In genomic region chr10:46539596-46540411, GRCh38 we compare ENCODE assay signal across 13 cellular contexts. TPM values are rescaled to one million over a fixed set of nuclear protein-coding genes. Genes with fewer than 3 reads are reported as not detected.
A peak's percentile ranks its signal among the peaks of the same experiment; 100 is the strongest.
DNase-seq lines count a peak whose midpoint lies in the region; ATAC-seq, FAIRE-seq and TF ChIP-seq lines count a peak whose summit lies in the region.
"Had no signal": no experiment of that assay in that cellular context is flagged by ENCODE, and none has a peak within 500 bp of the region (broad histone marks: within the 10 kb centered on the region; RNA-seq: fewer than 3 reads in every experiment).

No MANE protein-coding gene starts in this region.

- CTCF ChIA-PET in HepG2 (lab: Yijun Ruan, JAX; ENCODE audit: low intra/inter-chr PET ratio, low total read pairs), result no interaction called here

- TF ChIP-seq RAD21 in HepG2 (CRISPR knock-in tag; IDR thresholded peaks at IDR 0.05), result no peak

- H3K27ac ChIP-seq in HepG2 (ENCODE audit: extremely low read length, insufficient read depth, low read length) (no peak overlapping the region), stomach (peak overlapping the region; percentile 47 to 88 (median 73))
- H3K27ac ChIP-seq: 22Rv1, thyroid gland had no signal

- no TSS peak for BruUV-seq in HepG2 (replicated peaks; lab: Mats Ljungman, UMichigan)

- peak overlapping the region; percentile 4; the same call in 1 of the 2 replicates for H3K9ac ChIP-seq in HepG2 (ENCODE audit: insufficient read depth, low read depth, low read length)

- H3K36me3 ChIP-seq in HepG2 (replicated peaks in 1 of 2; ENCODE audit: control insufficient read depth in 1 of 2, insufficient read depth in 2 of 2, low read length in 2 of 2) (no peaks in the 10 kb centered on the region), stomach (no peaks in the 10 kb centered on the region)
- H3K36me3 ChIP-seq: thyroid gland had no signal

- TF ChIP-seq CTCF in HepG2 (CRISPR knock-in tag; IDR thresholded peaks at IDR 0.05) (no peak), stomach (IDR thresholded peaks at IDR 0.05) (no peak)

- TF ChIP-seq EP300 in HepG2 (IDR thresholded peaks at IDR 0.05; ENCODE audit: low read depth in 2 of 2, low read length in 2 of 2) (no peak), HepG2 (CRISPR knock-in tag; IDR thresholded peaks at IDR 0.05; ENCODE audit: borderline replicate concordance) (no peak), stomach (IDR thresholded peaks at IDR 0.05) (no peak)

- 24% methylated on average over 14 of the region's 14 CpGs for WGBS in HepG2 (ENCODE audit: low lambda C conversion rate)
- WGBS in stomach, 5 donors, result 37 to 53% (median 40%) methylated on average over 14 of the region's 14 CpGs

- in situ Hi-C loops in HepG2 (cut with HindIII; ENCODE audit: extremely low pct_ligation_motif_present, low pct_unique_long_range_greater_than_20kb), result no loop called here

- peaks cover 0 to 9% of the 10 kb centered on the region in 2 experiments; a peak in 2 of 5 replicates for H3K27me3 ChIP-seq in HepG2 (ENCODE audit: control insufficient read depth in 1 of 2, insufficient read depth in 2 of 2, low read length in 2 of 2)
- peaks cover 0 to 34% (median 12%) of the 10 kb centered on the region in 3 donors for H3K27me3 ChIP-seq in stomach
- H3K27me3 ChIP-seq: thyroid gland had no signal

- no peaks in the 10 kb centered on the region for H3K79me2 ChIP-seq in HepG2 (ENCODE audit: insufficient read depth, low read length)

- no peaks in the 10 kb centered on the region for H3K9me3 ChIP-seq in HepG2 (ENCODE audit: low read length)
- H3K9me3 ChIP-seq in stomach, result no peaks in the 10 kb centered on the region
- H3K9me3 ChIP-seq: thyroid gland had no signal

- no peak overlapping the region for H2AFZ ChIP-seq in HepG2 (ENCODE audit: low read length)

- ATAC-seq in activated CD4-positive, CD25-positive, alpha-beta regulatory T cell treated with anti-CD3 and anti-CD28 coated beads, Interleukin-2, amount 50 U/mL, for 24 hours, result no peak
- ATAC-seq in HepG2, result peak; percentile 84
- no peak for ATAC-seq in GM18520 (IDR thresholded peaks at IDR 0.05; ENCODE audit: unreplicated experiment)
- ATAC-seq in GM18873 (IDR thresholded peaks at IDR 0.05; ENCODE audit: low FRiP score, unreplicated experiment), result no peak
- no peak for ATAC-seq in GM18505 (IDR thresholded peaks at IDR 0.05; ENCODE audit: unreplicated experiment)

- H3K4me3 ChIP-seq in HepG2 (replicated peaks in 1 of 3; ENCODE audit: insufficient read depth in 1 of 3, low read depth in 2 of 3, low read length in 3 of 3) (peak overlapping the region in 2 of 3 experiments; percentile 2 to 6; a peak in 2 of 6 replicates), stomach (no peak overlapping the region)
- H3K4me3 ChIP-seq: thyroid gland had no signal

- peak overlapping the region; percentile 56 for H3K4me2 ChIP-seq in HepG2 (ENCODE audit: low read depth, low read length)

- H3K4me1 ChIP-seq in HepG2 (ENCODE audit: insufficient read depth, low read length), result peaks cover 15% of the 10 kb centered on the region
- H3K4me1 ChIP-seq in stomach, result peaks cover 24 to 49% (median 39%) of the 10 kb centered on the region in 4 donors

- H4K20me1 ChIP-seq in HepG2 (ENCODE audit: insufficient read depth, low read length), result no peaks in the 10 kb centered on the region

- FAIRE-seq in HepG2 (lab: Jason Lieb, UNC), result peak; percentile 54

- DNase-seq in activated CD4-positive, CD25-positive, alpha-beta regulatory T cell treated with anti-CD3 and anti-CD28 coated beads, Interleukin-2, amount 50 U/mL, for 72 hours, result peak; percentile 12
- DNase-seq in astrocyte of the hippocampus (ENCODE audit: low read depth, low spot score), result peak; percentile 79
- DNase-seq in HepG2 (ENCODE audit: low spot score), result peak; percentile 86
- DNase-seq in stomach, result peak; percentile 48
- DNase-seq: immature natural killer cell, NCI-H446 had no signal

- POLR2A ChIA-PET in HepG2 (lab: Yijun Ruan, JAX), result no interaction called here

- TF ChIP-seq POLR2A in HepG2 (IDR thresholded peaks at IDR 0.05; ENCODE audit: insufficient read depth in 1 of 2, low read depth in 2 of 2, low read length in 2 of 2), result no peak
- TF ChIP-seq POLR2A in stomach (IDR thresholded peaks at IDR 0.05), result no peak
- TF ChIP-seq POLR2A in GM18505 (IDR thresholded peaks at IDR 0.05; ENCODE audit: borderline replicate concordance, extremely low read depth, insufficient read depth, insufficient read length), result no peak

- intact Hi-C loops in HepG2 (cut with micrococcal nuclease; ENCODE audit: unreplicated experiment) (no loop called here), stomach (cut with DNase I; ENCODE audit: low total_unique reads) (no loop called here)

TF ChIP-seq in HepG2, 621 proteins besides CTCF, POLR2A, EP300 and RAD21 (continues in another document):
- TF ChIP-seq GFI1 (CRISPR knock-in tag; IDR thresholded peaks at IDR 0.05; ENCODE audit: borderline replicate concordance), result 0 out of 2 replicates have a peak, but pooled peaks have one; percentile 27
- peak; percentile 79 for TF ChIP-seq ZNF770 (CRISPR knock-in tag; IDR thresholded peaks at IDR 0.05)
- TF ChIP-seq TEAD3 (CRISPR knock-in tag; optimal IDR thresholded peaks at IDR 0.05; ENCODE audit: borderline replicate concordance), result peak; percentile 56

RNA-seq across cellular contexts. Expression of gene GPRIN2, which starts 16.7 kb away (rescaled TPM):
- total RNA-seq in HepG2 (2016; rRNA removed; fragmentation: Illumina TruSeq; extraction: Trizol), result not detected in 2 replicates
- total RNA-seq in HepG2 (2016; cell fraction: cytosol; rRNA removed; fragmentation: Illumina TruSeq; extraction: Trizol; ENCODE audit: low read depth), result not detected in 2 replicates
- total RNA-seq in HepG2 (2016; cell fraction: insoluble cytoplasmic fraction; rRNA removed; fragmentation: Illumina TruSeq; extraction: Trizol), result not detected in 2 replicates
- total RNA-seq in HepG2 (2016; cell fraction: membrane; rRNA removed; fragmentation: Illumina TruSeq; extraction: Trizol), result not detected in 2 replicates
- not detected in 2 replicates for total RNA-seq in HepG2 (2016; cell fraction: nucleus; rRNA removed; fragmentation: Illumina TruSeq; extraction: Trizol)
- polyA plus RNA-seq in HepG2 (2011; rRNA removed), result not detected in 2 replicates
- not detected in 2 replicates for polyA plus RNA-seq in HepG2 (2011; cell fraction: cytosol; rRNA removed)
- polyA plus RNA-seq in HepG2 (2011; cell fraction: nucleus; rRNA removed), result not detected in 2 replicates
- not detected in 2 replicates for polyA plus RNA-seq in HepG2 (2012)
- not detected in 2 replicates for polyA plus RNA-seq in HepG2 (2016; cell fraction: cytosol; fragmentation: Illumina TruSeq; extraction: Trizol; ENCODE audit: low read depth)
- not detected in 2 replicates for polyA plus RNA-seq in HepG2 (2016; cell fraction: insoluble cytoplasmic fraction; fragmentation: Illumina TruSeq; extraction: Trizol; ENCODE audit: low read depth)
- polyA plus RNA-seq in HepG2 (2016; cell fraction: membrane; fragmentation: Illumina TruSeq; extraction: Trizol; ENCODE audit: low read depth), result not detected in 2 replicates
- polyA plus RNA-seq in HepG2 (2016; cell fraction: nucleus; fragmentation: Illumina TruSeq; extraction: Trizol; ENCODE audit: insufficient read depth, low read depth), result not detected in 2 replicates
- not detected in 2 replicates for polyA minus RNA-seq in HepG2 (2011; rRNA and poly(A)+ RNA removed; ENCODE audit: low replicate concordance)
- not detected in 2 replicates for polyA minus RNA-seq in HepG2 (2011; cell fraction: cytosol; rRNA and poly(A)+ RNA removed)
- not detected in 2 replicates for polyA minus RNA-seq in HepG2 (2011; cell fraction: nucleus; rRNA and poly(A)+ RNA removed)
- 10 to 100 TPM in 4 of 5 donors, 1 to 10 TPM in 1; 3.5 to 27.8 (median 15.2) TPM for total RNA-seq in stomach
- 10 to 100 TPM in 1 of 3 donors, 1 to 10 TPM in 2; 5.0 to 10.8 (median 5.0) TPM for polyA plus RNA-seq in stomach
- total RNA-seq: G401 had no signal
- polyA plus RNA-seq: immature natural killer cell had no signal

RNA-seq across cellular contexts. Expression of gene SYT15, which starts 39.1 kb away (rescaled TPM):
- total RNA-seq in HepG2 (2016; rRNA removed; fragmentation: Illumina TruSeq; extraction: Trizol) (0.24 and 0.38 TPM in 2 replicates), stomach (10 to 100 TPM in 1 of 5 donors, 1 to 10 TPM in 1, under 1 TPM in 1, not detected in 2; 0.29 to 85.8 (median 2.9) TPM)
- 0.40 TPM in 1 of 2 replicates, not detected in the other for total RNA-seq in HepG2 (2016; cell fraction: cytosol; rRNA removed; fragmentation: Illumina TruSeq; extraction: Trizol; ENCODE audit: low read depth)
- 0.19 and 0.34 TPM in 2 replicates for total RNA-seq in HepG2 (2016; cell fraction: insoluble cytoplasmic fraction; rRNA removed; fragmentation: Illumina TruSeq; extraction: Trizol)
- 0.24 and 0.37 TPM in 2 replicates for total RNA-seq in HepG2 (2016; cell fraction: membrane; rRNA removed; fragmentation: Illumina TruSeq; extraction: Trizol)
- 0.43 and 0.47 TPM in 2 replicates for total RNA-seq in HepG2 (2016; cell fraction: nucleus; rRNA removed; fragmentation: Illumina TruSeq; extraction: Trizol)
- polyA plus RNA-seq in HepG2 (2011; rRNA removed) (0.24 and 0.29 TPM in 2 replicates), stomach (under 1 TPM; 0.12 to 0.95 (median 0.92) TPM)
- polyA plus RNA-seq in HepG2 (2011; cell fraction: cytosol; rRNA removed), result 0.13 and 0.15 TPM in 2 replicates
- 0.51 and 0.57 TPM in 2 replicates for polyA plus RNA-seq in HepG2 (2011; cell fraction: nucleus; rRNA removed)
- polyA plus RNA-seq in HepG2 (2012), result 3.1 and 5.1 TPM in 2 replicates
- polyA plus RNA-seq in HepG2 (2016; cell fraction: cytosol; fragmentation: Illumina TruSeq; extraction: Trizol; ENCODE audit: low read depth), result 0.25 TPM in 1 of 2 replicates, not detected in the other
- 0.30 and 0.46 TPM in 2 replicates for polyA plus RNA-seq in HepG2 (2016; cell fraction: insoluble cytoplasmic fraction; fragmentation: Illumina TruSeq; extraction: Trizol; ENCODE audit: low read depth)
- 0.15 and 0.24 TPM in 2 replicates for polyA plus RNA-seq in HepG2 (2016; cell fraction: membrane; fragmentation: Illumina TruSeq; extraction: Trizol; ENCODE audit: low read depth)
- polyA plus RNA-seq in HepG2 (2016; cell fraction: nucleus; fragmentation: Illumina TruSeq; extraction: Trizol; ENCODE audit: insufficient read depth, low read depth), result 0.45 and 1.1 TPM in 2 replicates
- 0.70 and 0.86 TPM in 2 replicates for polyA minus RNA-seq in HepG2 (2011; rRNA and poly(A)+ RNA removed; ENCODE audit: low replicate concordance)
- not detected in 2 replicates for polyA minus RNA-seq in HepG2 (2011; cell fraction: cytosol; rRNA and poly(A)+ RNA removed)
- polyA minus RNA-seq in HepG2 (2011; cell fraction: nucleus; rRNA and poly(A)+ RNA removed), result 1.9 and 2.8 TPM in 2 replicates
- total RNA-seq: G401 had no signal

Comparison
In these comparisons a context has a peak if more than half of its experiments do, and no peak if none do; other contexts are left out.
1. DNase-seq: peak in every context shown above with its lines; median percentile 86 in HepG2; 79 in astrocyte of the hippocampus; 48 in stomach; 12 in activated CD4-positive, CD25-positive, alpha-beta regulatory T cell treated with anti-CD3 and anti-CD28 coated beads, Interleukin-2, amount 50 U/mL, for 72 hours.
2. H3K4me3 ChIP-seq: peak in HepG2 (2 of 3); none in stomach (0 of 4).
3. RNA of gene GPRIN2, which starts 16.7 kb away (total RNA-seq): 3.5 to 27.8 TPM in stomach; not detected in HepG2; every median in the first group is over 4 times any median in the second.